9 cellular contexts compared by ENCODE assay signal in genomic region chr9:34957492-34958410, GRCh38. TPM values are rescaled to one million over a fixed set of nuclear protein-coding genes. Genes with fewer than 3 reads are reported as not detected.
A peak's percentile ranks its signal among the peaks of the same experiment; 100 is the strongest.
DNase-seq lines count a peak whose midpoint lies in the region; ATAC-seq and TF ChIP-seq lines count a peak whose summit lies in the region.
"Had no signal": no experiment of that assay in that cellular context is flagged by ENCODE, and none has a peak within 500 bp of the region (broad histone marks: within the 10 kb centered on the region; RNA-seq: fewer than 3 reads in every experiment).

Gene PHF24, plus strand, starts transcription at chr9:34958285. Its CDS starts 13,014 bp downstream, at chr9:34971299.

- CTCF ChIA-PET in AG04450 (lab: Charles Lee) (no interaction called here), HEK293 (lab: Yijun Ruan, JAX) (interaction anchor here (0.9 to 1.2 kb wide), 4 partner anchors 24 to 265 kb away, joined by 3 to 4 read pairs (median 4); no protein-coding TSS in a partner anchor), OCI-LY7 (lab: Charles Lee; ENCODE audit: unreplicated experiment) (no interaction called here)

- no TSS peak for BruUV-seq in OCI-LY7 (replicated peaks; lab: Mats Ljungman, UMichigan)

- H3K9me3 ChIP-seq in AG04450 (ENCODE audit: control insufficient read depth, insufficient read depth, low read length) (no peaks in the 10 kb centered on the region; the same call in 1 of the 2 replicates), HEK293 (ENCODE audit: control insufficient read depth, insufficient read depth, low read depth, low read length) (no peaks in the 10 kb centered on the region), OCI-LY7 (ENCODE audit: low read length) (no peaks in the 10 kb centered on the region)

- POLR2A ChIA-PET in AG04450 (lab: Yijun Ruan, JAX): no interaction called here
- POLR2A ChIA-PET in HEK293 (lab: Yijun Ruan, JAX): no interaction called here
- POLR2A ChIA-PET in OCI-LY7 (lab: Charles Lee): no interaction called here

- no peaks in the 10 kb centered on the region for H3K36me3 Mint-ChIP-seq in progenitor cell of endocrine pancreas (ENCODE audit: insufficient read depth)

- intact Hi-C loops in Right ventricle myocardium superior (cut with DNase I): no loop called here
- intact Hi-C loops in OCI-LY7 (cut with micrococcal nuclease; ENCODE audit: unreplicated experiment): no loop called here

- H3K4me2 ChIP-seq in OCI-LY7 (ENCODE audit: low read length): no peak within 1 kb of the TSS

- H3K4me3 Mint-ChIP-seq in progenitor cell of endocrine pancreas (ENCODE audit: low read depth): peak within 1 kb of the TSS; percentile 69

- H3K36me3 ChIP-seq in HEK293 (ENCODE audit: control insufficient read depth in 2 of 2, insufficient read depth in 1 of 2, low read length in 2 of 2) (no peaks in the 10 kb centered on the region), OCI-LY7 (ENCODE audit: insufficient read depth, low read length) (no peaks in the 10 kb centered on the region)

- H3K79me2 ChIP-seq in OCI-LY7 (ENCODE audit: insufficient read depth, low read depth, low read length): no peaks in the 10 kb centered on the region

- no peak within 1 kb of the TSS for H3K27ac Mint-ChIP-seq in progenitor cell of endocrine pancreas

- no peaks in the 10 kb centered on the region for H4K20me1 ChIP-seq in OCI-LY7 (ENCODE audit: insufficient read depth, low read length)

- H3K4me3 ChIP-seq in AG04450 (ENCODE audit: low read depth, low read length) (peak within 1 kb of the TSS; percentile 25; the same call in 1 of the 2 replicates), HEK293 (ENCODE audit: low read depth, low read length) (peak within 1 kb of the TSS; percentile 38), OCI-LY7 (ENCODE audit: low read depth, low read length, poor library complexity, severe bottlenecking) (no peak within 1 kb of the TSS)

- no peak for DNase-seq in AG04450 (ENCODE audit: low read depth, low spot score)
- DNase-seq in activated T-cell treated with anti-CD3 and anti-CD28 coated beads, Interleukin-2, amount 50 U/mL, for 1 hour: peak; percentile 47
- DNase-seq in Right ventricle myocardium superior: peak; percentile 39
- DNase-seq in progenitor cell of endocrine pancreas (ENCODE audit: low spot score, unreplicated experiment): peak; percentile 24
- no peak for DNase-seq in OCI-LY7 (ENCODE audit: low spot score)
- DNase-seq in NK-92 treated with Interleukin-12 subunit alpha and Interleukin-12 subunit beta, amount 100 ng/mL, for 24 hours (lab: John Stamatoyannopoulos, UW): no peak

- H3K9me2 ChIP-seq in OCI-LY7 (ENCODE audit: insufficient read depth, low read length): no peaks in the 10 kb centered on the region

- peaks cover 58% of the 10 kb centered on the region for H3K27me3 ChIP-seq in AG04450 (ENCODE audit: control insufficient read depth, insufficient read depth, low read length)

- no peak within 1 kb of the TSS for H3K27ac ChIP-seq in AG04450 (ENCODE audit: low read depth, low read length)
- H3K27ac ChIP-seq in HEK293 (ENCODE audit: extremely low read depth, low read depth, low read length): no peak within 1 kb of the TSS
- H3K27ac ChIP-seq in OCI-LY7 (ENCODE audit: low read depth, low read length, poor library complexity, severe bottlenecking): no peak within 1 kb of the TSS

- H3K4me1 Mint-ChIP-seq in progenitor cell of endocrine pancreas (ENCODE audit: low read depth): peaks cover 4% of the 10 kb centered on the region

- TF ChIP-seq CTCF in AG04450 (IDR thresholded peaks at IDR 0.05; ENCODE audit: low read depth, low read length) (no peak), HEK293 (tag by site-specific recombination; IDR thresholded peaks at IDR 0.05) (no peak), progenitor cell of endocrine pancreas (IDR thresholded peaks at IDR 0.05; ENCODE audit: unreplicated experiment) (peak; percentile 8), OCI-LY7 (conservative IDR thresholded peaks at IDR 0.05; ENCODE audit: low read length) (no peak)

- H3K4me1 ChIP-seq in HEK293 (ENCODE audit: control insufficient read depth, insufficient read depth, low read length) (no peaks in the 10 kb centered on the region), OCI-LY7 (ENCODE audit: insufficient read depth, low read length, poor library complexity, severe bottlenecking) (no peaks in the 10 kb centered on the region)

- H2AFZ ChIP-seq in OCI-LY7 (ENCODE audit: low read length): no peak within 1 kb of the TSS

- peaks cover 59% of the 10 kb centered on the region for H3K27me3 Mint-ChIP-seq in progenitor cell of endocrine pancreas

- H3K9me3 Mint-ChIP-seq in progenitor cell of endocrine pancreas (ENCODE audit: low read depth): no peaks in the 10 kb centered on the region

- peak; percentile 75 for ATAC-seq in Right ventricle myocardium superior (ENCODE audit: poor library complexity)
- ATAC-seq in HG02973 (IDR thresholded peaks at IDR 0.05; ENCODE audit: unreplicated experiment): no peak

TF ChIP-seq in HEK293, 187 proteins besides CTCF, POLR2A, EP300 and RAD21 (continues in another document):
- TF ChIP-seq SCRT2 (tag by site-specific recombination; IDR thresholded peaks at IDR 0.05) (no peak), ZNF792 (tag by site-specific recombination; IDR thresholded peaks at IDR 0.05) (no peak), ZNF266 (tag by site-specific recombination; IDR thresholded peaks at IDR 0.05; ENCODE audit: low read depth) (no peak), ZNF280C (tag by site-specific recombination; IDR thresholded peaks at IDR 0.05) (no peak), ZNF626 (tag by site-specific recombination; IDR thresholded peaks at IDR 0.05) (no peak), ZEB2 (tag by site-specific recombination; IDR thresholded peaks at IDR 0.05) (no peak), ZBTB48 (tag by site-specific recombination; IDR thresholded peaks at IDR 0.05) (peak; percentile 48; the same call in 1 of the 2 replicates), ZNF121 (tag by site-specific recombination; IDR thresholded peaks at IDR 0.05) (no peak), GLIS2 (tag by site-specific recombination; IDR thresholded peaks at IDR 0.05) (peak; percentile 62), ZFP41 (tag by site-specific recombination; IDR thresholded peaks at IDR 0.05; ENCODE audit: borderline replicate concordance) (no peak), ZBTB10 (tag by site-specific recombination; IDR thresholded peaks at IDR 0.05) (no peak), ZFHX2 (tag by site-specific recombination; conservative IDR thresholded peaks at IDR 0.05) (no peak; the same call in 1 of the 2 replicates), TCF7L2 (IDR thresholded peaks at IDR 0.05; ENCODE audit: borderline replicate concordance, low read depth, low read length) (no peak)
- TF ChIP-seq, protein P1, sequence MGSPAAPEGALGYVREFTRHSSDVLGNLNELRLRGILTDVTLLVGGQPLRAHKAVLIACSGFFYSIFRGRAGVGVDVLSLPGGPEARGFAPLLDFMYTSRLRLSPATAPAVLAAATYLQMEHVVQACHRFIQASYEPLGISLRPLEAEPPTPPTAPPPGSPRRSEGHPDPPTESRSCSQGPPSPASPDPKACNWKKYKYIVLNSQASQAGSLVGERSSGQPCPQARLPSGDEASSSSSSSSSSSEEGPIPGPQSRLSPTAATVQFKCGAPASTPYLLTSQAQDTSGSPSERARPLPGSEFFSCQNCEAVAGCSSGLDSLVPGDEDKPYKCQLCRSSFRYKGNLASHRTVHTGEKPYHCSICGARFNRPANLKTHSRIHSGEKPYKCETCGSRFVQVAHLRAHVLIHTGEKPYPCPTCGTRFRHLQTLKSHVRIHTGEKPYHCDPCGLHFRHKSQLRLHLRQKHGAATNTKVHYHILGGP (tag by site-specific recombination; IDR thresholded peaks at IDR 0.05): no peak

RNA-seq across cellular contexts. Expression of gene PHF24, which starts in this region (rescaled TPM):
- polyA plus RNA-seq in AG04450 (2011; rRNA removed): not detected in 2 replicates
- polyA minus RNA-seq in AG04450 (2011; rRNA and poly(A)+ RNA removed): not detected in 2 replicates
- total RNA-seq in Right ventricle myocardium superior (0.19 TPM), progenitor cell of endocrine pancreas (0.29 and 0.38 TPM in 2 replicates), OCI-LY7 (2022) (not detected in 2 replicates)
- not detected in 2 replicates for total RNA-seq in OCI-LY7 (2014; rRNA removed; shearing (Covaris generic))
- total RNA-seq: dermis microvascular lymphatic vessel endothelial cell had no signal

Comparison
In these comparisons a context has a peak if more than half of its experiments do, and no peak if none do; other contexts are left out.
1. Peak in DNase-seq and ATAC-seq in Right ventricle myocardium superior; RNA of the gene not detected or under 1 TPM.
2. Peak in DNase-seq in progenitor cell of endocrine pancreas; RNA of the gene not detected or under 1 TPM.